In the genomic region with DNA sequence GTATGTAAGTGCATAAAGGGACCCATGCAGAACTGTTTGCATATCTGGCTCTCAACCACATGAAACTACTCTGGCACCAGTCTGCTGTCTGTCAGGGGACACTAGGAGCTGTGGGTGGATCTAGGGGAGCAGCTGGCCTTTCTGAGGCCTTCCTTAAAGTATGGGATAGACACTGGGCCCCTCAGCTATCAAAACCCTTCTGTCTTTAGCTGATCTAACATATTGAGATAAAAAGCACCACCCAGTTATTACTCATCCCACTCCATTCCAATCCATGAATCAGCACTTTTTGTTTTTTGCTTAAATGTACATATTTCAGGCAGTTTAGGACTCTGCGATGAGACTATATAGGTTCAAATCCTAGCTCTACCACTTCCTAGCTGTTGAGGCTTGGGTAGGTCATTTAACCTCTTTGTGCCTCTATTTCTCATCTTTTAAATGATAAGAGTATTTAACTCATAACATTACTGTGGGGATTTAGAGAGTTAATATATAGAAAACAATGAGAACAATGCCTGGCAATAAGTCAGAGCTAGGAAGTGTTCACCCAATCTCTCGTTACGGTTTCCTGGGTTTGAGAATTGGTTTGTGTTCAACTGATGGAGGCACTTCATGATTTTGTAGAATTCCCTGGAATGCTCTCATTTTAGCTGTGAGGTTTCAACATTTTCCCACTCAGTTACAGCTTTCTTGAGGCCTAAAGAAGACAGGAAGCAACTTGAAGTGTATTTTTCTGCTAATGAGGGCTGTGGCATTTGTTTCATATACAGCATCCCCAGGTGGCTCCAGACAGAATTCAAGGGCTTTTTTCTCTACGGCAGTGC, we compare ENCODE assay signal across 13 cellular contexts.
DNase-seq lines count a peak whose midpoint lies in the region; ATAC-seq, FAIRE-seq and TF ChIP-seq lines count a peak whose summit lies in the region.
"Had no signal": no experiment of that assay in that cellular context is flagged by ENCODE, and none has a peak within 500 bp of the region (broad histone marks: within the 10 kb centered on the region; RNA-seq: fewer than 3 reads in every experiment).

No MANE protein-coding gene starts in this region.

- BruUV-seq in MCF 10A (replicated peaks; lab: Mats Ljungman, UMichigan): no TSS peak

- no peak overlapping the region for H3K14ac ChIP-seq in mesenchymal stem cell (ENCODE audit: low read length in 2 of 2)

- peak overlapping the region; percentile 39 for H2AK5ac ChIP-seq in mesenchymal stem cell (ENCODE audit: low read length, severe bottlenecking)

- no peak overlapping the region for H3K27ac ChIP-seq in mesenchymal stem cell (ENCODE audit: low read length, poor library complexity, severe bottlenecking)

- no peaks in the 10 kb centered on the region for H3K36me3 ChIP-seq in mesenchymal stem cell (ENCODE audit: control insufficient read depth in 1 of 2, insufficient read depth in 2 of 2, low read depth in 1 of 2, low read length in 2 of 2)

- H3K4me2 ChIP-seq in mesenchymal stem cell (ENCODE audit: low read length, poor library complexity, severe bottlenecking): no peak overlapping the region

- H2BK5ac ChIP-seq in mesenchymal stem cell (ENCODE audit: low read depth, low read length, poor library complexity, severe bottlenecking): no peak overlapping the region

- no peak overlapping the region for H2BK15ac ChIP-seq in mesenchymal stem cell (ENCODE audit: low read depth, poor library complexity, severe bottlenecking)

- peak overlapping the region; percentile 37 to 68 for H3K18ac ChIP-seq in mesenchymal stem cell (ENCODE audit: low read depth in 1 of 2, low read length in 2 of 2)

- no peak overlapping the region for H2BK12ac ChIP-seq in mesenchymal stem cell (ENCODE audit: low read length in 2 of 2)

- peak overlapping the region; percentile 3 for H3K27ac Mint-ChIP-seq in MCF 10A (ENCODE audit: low read depth, unreplicated experiment)
- H3K27ac Mint-ChIP-seq in stimulated activated effector memory CD8-positive, alpha-beta T cell treated with anti-CD3 and anti-CD28 coated beads, Interleukin-12 subunit alpha, Interleukin-12 subunit beta, amount 100 ng/mL, for 72 hours: no peak overlapping the region
- H3K27ac Mint-ChIP-seq: activated CD8-positive, alpha-beta T cell treated with anti-CD3 and anti-CD28 coated beads, Interleukin-2, amount 10 ng/mL, durations not matched to agents 7 days and 5 days had no signal

- H3K79me1 ChIP-seq in mesenchymal stem cell (replicated peaks; ENCODE audit: low read length, poor library complexity, severe bottlenecking): no peaks in the 10 kb centered on the region

- no peaks in the 10 kb centered on the region for H3K36me3 Mint-ChIP-seq in MCF 10A (ENCODE audit: insufficient read depth, unreplicated experiment)
- no peaks in the 10 kb centered on the region for H3K36me3 Mint-ChIP-seq in stimulated activated effector memory CD8-positive, alpha-beta T cell treated with anti-CD3 and anti-CD28 coated beads, Interleukin-12 subunit alpha, Interleukin-12 subunit beta, amount 100 ng/mL, for 72 hours

- peak; percentile 7 for DNase-seq in CMK (ENCODE audit: low read depth)
- peak; percentile 59 for DNase-seq in LHCN-M2 (ENCODE audit: low read depth)
- DNase-seq in MCF 10A (ENCODE audit: unreplicated experiment): peak; percentile 22
- peak; percentile 59 for DNase-seq in mesenchymal stem cell
- no peak for DNase-seq in HTR-8/SVneo (ENCODE audit: insufficient read length, low spot score)
- no peak for DNase-seq in stimulated activated effector memory CD8-positive, alpha-beta T cell treated with anti-CD3 and anti-CD28 coated beads, Interleukin-12 subunit alpha, Interleukin-12 subunit beta, amount 100 ng/mL, for 72 hours (ENCODE audit: low spot score in 2 of 2)
- no peak for DNase-seq in C1 segment of cervical spinal cord (lab: John Stamatoyannopoulos, UW)
- DNase-seq: activated CD8-positive, alpha-beta T cell treated with anti-CD3 and anti-CD28 coated beads, Interleukin-2, amount 10 ng/mL, durations not matched to agents 7 days and 5 days; DMS79 treated with DMSO at 0.1 percent for 48 hours; NCI-H2029 had no signal

- peaks cover 3% of the 10 kb centered on the region for H3K4me1 ChIP-seq in mesenchymal stem cell (ENCODE audit: control insufficient read depth, insufficient read depth, low read depth, low read length)

- H3K4me3 ChIP-seq in mesenchymal stem cell (ENCODE audit: insufficient read depth in 1 of 2, low read depth in 1 of 2, low read length in 2 of 2): peak overlapping the region in 1 of 2 experiments; percentile 43
- H3K4me3 ChIP-seq: skin epidermis had no signal

- no peak for TF ChIP-seq CTCF in MCF 10A (IDR thresholded peaks at IDR 0.05; ENCODE audit: unreplicated experiment)

- CTCF ChIA-PET in MCF 10A (lab: Yijun Ruan, JAX): interaction anchor here (0.5 to 7.4 kb wide), 13 partner anchors 20 to 608 kb away, joined by 3 to 153 read pairs (median 4); partner anchors contain the start of gene MAGI3

- intact Hi-C loops in MCF 10A (cut with micrococcal nuclease): loop anchor here (2.0 to 10.0 kb wide), 2 partner anchors 183 to 763 kb away; partner anchors contain the start of genes AP4B1 and DCLRE1B

- ATAC-seq in stimulated activated effector memory CD8-positive, alpha-beta T cell treated with anti-CD3 and anti-CD28 coated beads, Interleukin-12 subunit alpha, Interleukin-12 subunit beta, amount 100 ng/mL, for 72 hours: no peak
- no peak for ATAC-seq in HG03097 (IDR thresholded peaks at IDR 0.05; ENCODE audit: low FRiP score, unreplicated experiment)
- ATAC-seq: activated CD8-positive, alpha-beta T cell treated with anti-CD3 and anti-CD28 coated beads, Interleukin-2, amount 10 ng/mL, durations not matched to agents 7 days and 5 days had no signal

- peak overlapping the region; percentile 77 for H3K9ac ChIP-seq in mesenchymal stem cell (ENCODE audit: low read length)

- H4K8ac ChIP-seq in mesenchymal stem cell (ENCODE audit: low read length): peak overlapping the region; percentile 48

- no peaks in the 10 kb centered on the region for H3K27me3 ChIP-seq in mesenchymal stem cell (ENCODE audit: control insufficient read depth in 1 of 2, insufficient read depth in 1 of 2, low read length in 2 of 2)

- H3K23ac ChIP-seq in mesenchymal stem cell (ENCODE audit: low read length in 2 of 2): no peak overlapping the region

- POLR2A ChIA-PET in MCF 10A (lab: Yijun Ruan, JAX): interaction anchor here (0.6 to 1.9 kb wide), 5 partner anchors 246 to 311 kb away, joined by 3 to 9 read pairs (median 4); partner anchors contain the start of gene MAGI3

- no peak overlapping the region for H3K4ac ChIP-seq in mesenchymal stem cell (ENCODE audit: low read depth in 1 of 2, low read length in 2 of 2)

- H3K27me3 Mint-ChIP-seq in MCF 10A (ENCODE audit: insufficient read depth, unreplicated experiment): no peaks in the 10 kb centered on the region

- no peaks in the 10 kb centered on the region for H3K9me3 Mint-ChIP-seq in MCF 10A (ENCODE audit: unreplicated experiment)
- H3K9me3 Mint-ChIP-seq in stimulated activated effector memory CD8-positive, alpha-beta T cell treated with anti-CD3 and anti-CD28 coated beads, Interleukin-12 subunit alpha, Interleukin-12 subunit beta, amount 100 ng/mL, for 72 hours: no peaks in the 10 kb centered on the region

- WGBS in mesenchymal stem cell: 76% methylated on average over 2 of the region's 4 CpGs

- H3K4me3 Mint-ChIP-seq in MCF 10A (ENCODE audit: unreplicated experiment): no peak overlapping the region
- H3K4me3 Mint-ChIP-seq in stimulated activated effector memory CD8-positive, alpha-beta T cell treated with anti-CD3 and anti-CD28 coated beads, Interleukin-12 subunit alpha, Interleukin-12 subunit beta, amount 100 ng/mL, for 72 hours: no peak overlapping the region
- H3K4me3 Mint-ChIP-seq: activated CD8-positive, alpha-beta T cell treated with anti-CD3 and anti-CD28 coated beads, Interleukin-2, amount 10 ng/mL, durations not matched to agents 7 days and 5 days had no signal

- no peak overlapping the region for H4K91ac ChIP-seq in mesenchymal stem cell (ENCODE audit: low read length)

- no peak overlapping the region for H2AFZ ChIP-seq in mesenchymal stem cell (ENCODE audit: low read depth, low read length)

- H3K4me1 Mint-ChIP-seq in MCF 10A (ENCODE audit: insufficient read depth, unreplicated experiment): peaks cover 20% of the 10 kb centered on the region
- peaks cover 10% of the 10 kb centered on the region for H3K4me1 Mint-ChIP-seq in stimulated activated effector memory CD8-positive, alpha-beta T cell treated with anti-CD3 and anti-CD28 coated beads, Interleukin-12 subunit alpha, Interleukin-12 subunit beta, amount 100 ng/mL, for 72 hours

- H3K9me3 ChIP-seq in mesenchymal stem cell (ENCODE audit: control insufficient read depth, low read length): no peaks in the 10 kb centered on the region

- H2BK120ac ChIP-seq in mesenchymal stem cell (ENCODE audit: low read depth, low read length): no peak overlapping the region

- FAIRE-seq in HTR-8/SVneo (lab: Jason Lieb, UNC): no peak
- FAIRE-seq: frontal cortex had no signal

Comparison
In these comparisons a context has a peak if more than half of its experiments do, and no peak if none do; other contexts are left out.
1. DNase-seq: peak in CMK (single experiment), LHCN-M2 (single experiment), MCF 10A (single experiment) and mesenchymal stem cell (single experiment); none in HTR-8/SVneo (single experiment), stimulated activated effector memory CD8-positive, alpha-beta T cell treated with anti-CD3 and anti-CD28 coated beads, Interleukin-12 subunit alpha, Interleukin-12 subunit beta, amount 100 ng/mL, for 72 hours (0 of 2) and C1 segment of cervical spinal cord (0 of 14).